In the genomic region with DNA sequence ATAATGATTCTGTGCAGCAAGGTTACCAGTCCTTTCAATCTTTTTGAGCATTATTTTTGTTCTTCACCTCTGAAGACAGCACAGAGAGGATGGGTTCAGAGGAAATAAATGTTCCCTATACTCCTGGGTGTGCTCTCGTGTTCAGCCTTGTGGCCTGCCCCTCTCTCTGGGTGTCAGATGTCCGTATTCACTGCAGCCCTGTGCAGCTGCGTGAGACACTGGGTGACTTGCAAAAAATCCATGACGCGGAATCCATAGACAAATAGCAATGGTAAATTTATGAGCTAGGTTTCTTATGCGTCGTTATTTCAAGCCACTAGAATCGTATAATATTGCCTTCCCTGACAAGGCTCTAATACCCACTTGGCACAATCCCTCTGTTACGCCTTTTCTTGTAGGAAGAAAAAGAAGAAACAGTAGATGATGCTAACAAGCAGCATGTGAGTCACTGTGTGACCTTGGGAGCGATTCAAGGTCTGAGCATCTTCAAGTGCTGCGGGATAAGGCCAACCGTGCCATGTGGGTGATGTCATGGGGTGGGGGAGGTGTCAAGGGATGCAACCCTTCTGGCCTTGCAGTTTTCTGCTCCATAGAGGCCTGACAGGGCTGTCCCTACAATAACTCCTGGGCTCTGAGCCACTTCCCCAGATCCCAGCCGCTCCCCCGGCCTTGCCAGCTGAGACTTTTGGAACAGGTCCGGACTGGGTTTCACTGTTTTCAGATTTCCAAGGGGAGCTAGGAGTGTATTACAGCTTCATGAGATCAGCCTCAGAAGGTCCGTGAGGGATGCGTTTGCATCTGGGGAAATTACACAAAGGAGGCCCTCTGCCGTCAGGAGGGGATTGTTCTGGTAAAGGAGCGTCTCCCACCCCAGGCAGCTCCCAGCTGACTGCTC, we compare ENCODE assay signal across 11 cellular contexts. TPM values are rescaled to one million over a fixed set of nuclear protein-coding genes. Genes with fewer than 3 reads are reported as not detected.
A peak's percentile ranks its signal among the peaks of the same experiment; 100 is the strongest.
DNase-seq lines count a peak whose midpoint lies in the region; ATAC-seq and TF ChIP-seq lines count a peak whose summit lies in the region.
"Had no signal": no experiment of that assay in that cellular context is flagged by ENCODE, and none has a peak within 500 bp of the region (broad histone marks: within the 10 kb centered on the region; RNA-seq: fewer than 3 reads in every experiment).

No MANE protein-coding gene starts in this region.

- no peaks in the 10 kb centered on the region for H3K36me3 ChIP-seq in neural progenitor cell

- DNase-seq in AG04450 (ENCODE audit: low read depth, low spot score) (peak; percentile 60), RPMI7951 (ENCODE audit: low read depth) (peak; percentile 27), fibroblast of villous mesenchyme (ENCODE audit: low read depth) (peak; percentile 55), neural progenitor cell (ENCODE audit: low spot score) (peak; percentile 18), NAMALWA (ENCODE audit: low spot score) (no peak)
- DNase-seq in stimulated activated naive CD8-positive, alpha-beta T cell treated with anti-CD3 and anti-CD28 coated beads, Interleukin-15, amount 100 ng/mL, for 72 hours: no peak
- DNase-seq in activated naive CD4-positive, alpha-beta T cell treated with anti-CD3 and anti-CD28 coated beads, Interleukin-2, amount 50 U/mL, for 16 hours: no peak
- DNase-seq: activated T-cell treated with anti-CD3 and anti-CD28 coated beads, Interleukin-2, amount 50 U/mL, for 24 hours; AML-193 had no signal

- no peak overlapping the region for H2AFZ ChIP-seq in neural progenitor cell (replicated peaks)
- H2AFZ ChIP-seq: parathyroid adenoma had no signal

- ATAC-seq in stimulated activated naive CD8-positive, alpha-beta T cell treated with anti-CD3 and anti-CD28 coated beads, Interleukin-15, amount 100 ng/mL, for 72 hours: no peak
- no peak for ATAC-seq in HG03432 (IDR thresholded peaks at IDR 0.05; ENCODE audit: unreplicated experiment)

- no peaks in the 10 kb centered on the region for H3F3A ChIP-seq in neural progenitor cell (ENCODE audit: low read depth)

- H3K4me1 ChIP-seq in neural progenitor cell: peaks cover 3% of the 10 kb centered on the region
- H3K4me1 ChIP-seq: parathyroid adenoma had no signal

- peaks cover 9% of the 10 kb centered on the region for H3K27me3 Mint-ChIP-seq in neural progenitor cell (ENCODE audit: insufficient read depth, low read depth)
- no peaks in the 10 kb centered on the region for H3K27me3 Mint-ChIP-seq in stimulated activated naive CD8-positive, alpha-beta T cell treated with anti-CD3 and anti-CD28 coated beads, Interleukin-15, amount 100 ng/mL, for 72 hours
- H3K27me3 Mint-ChIP-seq: activated T-cell treated with anti-CD3 and anti-CD28 coated beads, Interleukin-2, amount 50 U/mL, for 24 hours had no signal

- no peaks in the 10 kb centered on the region for H3K9me3 Mint-ChIP-seq in neural progenitor cell
- peaks cover 0 to 14% of the 10 kb centered on the region in 2 donors for H3K9me3 Mint-ChIP-seq in stimulated activated naive CD8-positive, alpha-beta T cell treated with anti-CD3 and anti-CD28 coated beads, Interleukin-15, amount 100 ng/mL, for 72 hours
- H3K9me3 Mint-ChIP-seq: activated T-cell treated with anti-CD3 and anti-CD28 coated beads, Interleukin-2, amount 50 U/mL, for 24 hours had no signal

- no peak overlapping the region for H3K9ac ChIP-seq in neural progenitor cell
- H3K9ac ChIP-seq: parathyroid adenoma had no signal

- H3K27ac ChIP-seq in AG04450 (ENCODE audit: low read depth, low read length) (peak overlapping the region; percentile 12), neural progenitor cell (no peak overlapping the region)
- H3K27ac ChIP-seq: parathyroid adenoma had no signal

- no peaks in the 10 kb centered on the region for H4K20me1 ChIP-seq in neural progenitor cell (ENCODE audit: low read depth)

- no peaks in the 10 kb centered on the region for H3K9me3 ChIP-seq in AG04450 (ENCODE audit: control insufficient read depth, insufficient read depth, low read length)
- H3K9me3 ChIP-seq in neural progenitor cell (ENCODE audit: low read depth): no peaks in the 10 kb centered on the region

- no peak overlapping the region for H3K4me3 ChIP-seq in AG04450 (ENCODE audit: low read depth, low read length)
- no peak overlapping the region for H3K4me3 ChIP-seq in fibroblast of villous mesenchyme (ENCODE audit: low read depth, low read length)
- H3K4me3 ChIP-seq in neural progenitor cell: no peak overlapping the region

- H3K4me1 Mint-ChIP-seq in neural progenitor cell: peaks cover 4% of the 10 kb centered on the region
- peaks cover 17% of the 10 kb centered on the region for H3K4me1 Mint-ChIP-seq in stimulated activated naive CD8-positive, alpha-beta T cell treated with anti-CD3 and anti-CD28 coated beads, Interleukin-15, amount 100 ng/mL, for 72 hours

- no peak for TF ChIP-seq CTCF in AG04450 (IDR thresholded peaks at IDR 0.05; ENCODE audit: low read depth, low read length)
- no peak for TF ChIP-seq CTCF in fibroblast of villous mesenchyme (IDR thresholded peaks at IDR 0.05; ENCODE audit: insufficient read depth, low read depth, low read length)
- no peak for TF ChIP-seq CTCF in neural progenitor cell (IDR thresholded peaks at IDR 0.05)

- H3K36me3 Mint-ChIP-seq in neural progenitor cell: no peaks in the 10 kb centered on the region

- no peak overlapping the region for H3K4me2 ChIP-seq in neural progenitor cell

- no peak overlapping the region for H3K4me3 Mint-ChIP-seq in neural progenitor cell
- H3K4me3 Mint-ChIP-seq in stimulated activated naive CD8-positive, alpha-beta T cell treated with anti-CD3 and anti-CD28 coated beads, Interleukin-15, amount 100 ng/mL, for 72 hours: no peak overlapping the region
- H3K4me3 Mint-ChIP-seq: activated T-cell treated with anti-CD3 and anti-CD28 coated beads, Interleukin-2, amount 50 U/mL, for 24 hours had no signal

- CTCF ChIA-PET in AG04450 (lab: Charles Lee): interaction anchor here (0.6 to 7.9 kb wide), 9 partner anchors 9 to 350 kb away, joined by 3 to 208 read pairs (median 4); partner anchors contain the start of gene GASK1A

- POLR2A ChIA-PET in AG04450 (lab: Yijun Ruan, JAX): interaction anchor here (1.2 to 1.3 kb wide), 2 partner anchors 9 to 191 kb away, joined by 3 to 6 read pairs; no protein-coding TSS in a partner anchor

- H3K27ac Mint-ChIP-seq in neural progenitor cell: peak overlapping the region; percentile 69
- H3K27ac Mint-ChIP-seq in stimulated activated naive CD8-positive, alpha-beta T cell treated with anti-CD3 and anti-CD28 coated beads, Interleukin-15, amount 100 ng/mL, for 72 hours: no peak overlapping the region
- H3K27ac Mint-ChIP-seq: activated T-cell treated with anti-CD3 and anti-CD28 coated beads, Interleukin-2, amount 50 U/mL, for 24 hours had no signal

- H3K79me2 ChIP-seq in neural progenitor cell (ENCODE audit: low read depth): no peaks in the 10 kb centered on the region
- H3K79me2 ChIP-seq: parathyroid adenoma had no signal

- peaks cover 13% of the 10 kb centered on the region for H3K27me3 ChIP-seq in AG04450 (ENCODE audit: control insufficient read depth, insufficient read depth, low read length)
- no peaks in the 10 kb centered on the region for H3K27me3 ChIP-seq in neural progenitor cell

RNA-seq across cellular contexts. Expression of gene POMGNT2, which starts 47.6 kb away (rescaled TPM):
- 9.3 and 10.8 TPM in 2 replicates for polyA plus RNA-seq in AG04450 (2011; rRNA removed)
- 5.9 and 8.2 TPM in 2 replicates for polyA minus RNA-seq in AG04450 (2011; rRNA and poly(A)+ RNA removed)
- total RNA-seq in RPMI7951 (2014; rRNA removed; shearing (Covaris generic)): 14.9 and 18.8 TPM in 2 replicates
- total RNA-seq in fibroblast of villous mesenchyme (9.1 and 9.7 TPM in 2 replicates), neural progenitor cell (ENCODE audit: low replicate concordance) (13.2 and 28.8 TPM in 2 replicates)

Comparison
In these comparisons a context has a peak if more than half of its experiments do, and no peak if none do; other contexts are left out.
1. DNase-seq: peak in AG04450 (single experiment), RPMI7951 (single experiment), fibroblast of villous mesenchyme (single experiment) and neural progenitor cell (single experiment); none in stimulated activated naive CD8-positive, alpha-beta T cell treated with anti-CD3 and anti-CD28 coated beads, Interleukin-15, amount 100 ng/mL, for 72 hours (0 of 2), NAMALWA (single experiment) and activated naive CD4-positive, alpha-beta T cell treated with anti-CD3 and anti-CD28 coated beads, Interleukin-2, amount 50 U/mL, for 16 hours (single experiment).